ENCODE assay signal across 28 cellular contexts in the genomic region with DNA sequence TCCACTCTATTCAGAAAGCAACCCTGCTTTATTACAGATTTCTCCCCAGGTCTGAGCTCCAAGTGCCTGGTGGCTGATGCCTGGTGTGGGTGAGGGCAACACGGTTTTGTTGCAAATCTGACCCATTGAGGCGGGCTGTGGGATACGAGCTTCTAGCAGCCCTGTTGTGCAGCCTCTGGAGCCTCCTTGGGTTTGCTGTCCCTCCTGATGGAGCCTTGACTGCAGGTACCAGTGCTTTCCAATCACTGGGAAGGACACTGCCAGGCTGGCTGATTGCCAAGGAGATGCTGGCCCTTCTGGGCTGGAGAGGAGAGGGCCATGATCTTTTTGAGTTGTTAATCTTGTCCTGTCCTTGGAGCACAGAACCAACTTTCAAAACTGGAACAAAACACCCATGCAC.
"Had no signal": no experiment of that assay in that cellular context is flagged by ENCODE, and none has a peak within 500 bp of the region (broad histone marks: within the 10 kb centered on the region; RNA-seq: fewer than 3 reads in every experiment).

No MANE protein-coding gene starts in this region.

- DNase-seq: stimulated activated CD4-positive, alpha-beta T cell treated with anti-CD3 and anti-CD28 coated beads, Interleukin-2, amount 100 ng/mL, for 48 hours; stimulated activated CD4-positive, alpha-beta T cell treated with anti-CD3 and anti-CD28 coated beads, Interleukin-4, amount 100 ng/mL, for 1 hour; stimulated activated CD4-positive, alpha-beta T cell treated with anti-CD3 and anti-CD28 coated beads, Interleukin-4, amount 100 ng/mL, for 24 hours; stimulated activated CD4-positive, alpha-beta T cell treated with anti-CD3 and anti-CD28 coated beads, Interleukin-4, amount 100 ng/mL, for 4 hours; stimulated activated CD8-positive, alpha-beta memory T cell treated with anti-CD3 and anti-CD28 coated beads, Interleukin-4, amount 100 ng/mL, for 48 hours; stimulated activated naive B cell treated with anti-CD40 and anti-IgM and Interleukin-4, amounts not matched to agents 10 μg/mL and 1 μg/mL and 100 μg/mL, for 72 hours; stimulated activated naive CD4-positive, alpha-beta T cell; stimulated activated naive CD4-positive, alpha-beta T cell treated with Interleukin-2 at 50 U/mL for 16 hours; stimulated activated naive CD8-positive, alpha-beta T cell treated with anti-CD3 and anti-CD28 coated beads, Interleukin-15, amount 100 ng/mL, for 72 hours; stimulated activated naive CD8-positive, alpha-beta T cell treated with anti-CD3 and anti-CD28 coated beads, Interleukin-15, Interleukin-2, amounts not matched to agents 100 U/mL and 50 U/mL, for 24 hours; stomach; thyroid gland; tibial artery; transverse colon; trophoblast cell; upper lobe of left lung; upper lobe of right lung; uterus had no signal

- H3K36me3 ChIP-seq: stomach, suprapubic skin, thoracic aorta, thyroid gland, tibial artery, tibial nerve, transverse colon, upper lobe of left lung, upper lobe of right lung, uterus, vagina had no signal

- H3K9me3 ChIP-seq: suprapubic skin, testis, thoracic aorta, thyroid gland, tibial artery, transverse colon, upper lobe of left lung, upper lobe of right lung, uterus, vagina had no signal

- H3K27me3 ChIP-seq: suprapubic skin, testis, thyroid gland, tibial nerve, transverse colon, upper lobe of left lung, upper lobe of right lung, uterus, vagina had no signal

- FAIRE-seq: urothelium cell line had no signal

- H3K27ac ChIP-seq: stomach, suprapubic skin, testis, thoracic aorta, thyroid gland, tibial artery, tibial nerve, transverse colon, upper lobe of left lung, upper lobe of right lung, uterus, vagina had no signal

- ATAC-seq: stimulated activated effector memory CD8-positive, alpha-beta T cell treated with anti-CD3 and anti-CD28 coated beads, Interleukin-12 subunit alpha, Interleukin-12 subunit beta, amount 100 ng/mL, for 72 hours; stimulated activated memory B cell treated with anti-CD40 and anti-IgM and Interleukin-4, amounts not matched to agents 10 μg/mL and 1 μg/mL and 100 μg/mL, for 72 hours; stimulated activated naive B cell treated with anti-CD40 and anti-IgM and Interleukin-4, amounts not matched to agents 10 μg/mL and 1 μg/mL and 100 μg/mL, for 72 hours; stimulated activated naive CD8-positive, alpha-beta T cell treated with anti-CD3 and anti-CD28 coated beads, Interleukin-15, amount 100 ng/mL, for 72 hours; stimulated activated naive CD8-positive, alpha-beta T cell treated with anti-CD3 and anti-CD28 coated beads, Interleukin-15, Interleukin-2, amounts not matched to agents 100 U/mL and 50 U/mL, for 24 hours; upper lobe of right lung had no signal

- H3K36me3 Mint-ChIP-seq: stimulated activated effector memory CD8-positive, alpha-beta T cell treated with anti-CD3 and anti-CD28 coated beads, Interleukin-12 subunit alpha, Interleukin-12 subunit beta, amount 100 ng/mL, for 72 hours; stimulated activated memory B cell treated with anti-CD40 and anti-IgM and Interleukin-4, amounts not matched to agents 10 μg/mL and 1 μg/mL and 100 μg/mL, for 72 hours; stimulated activated naive B cell treated with anti-CD40 and anti-IgM and Interleukin-4, amounts not matched to agents 10 μg/mL and 1 μg/mL and 100 μg/mL, for 72 hours; type B pancreatic cell had no signal

- H3K27me3 Mint-ChIP-seq: stimulated activated memory B cell treated with anti-CD40 and anti-IgM and Interleukin-4, amounts not matched to agents 10 μg/mL and 1 μg/mL and 100 μg/mL, for 72 hours; stimulated activated naive CD8-positive, alpha-beta T cell treated with anti-CD3 and anti-CD28 coated beads, Interleukin-15, amount 100 ng/mL, for 72 hours; type B pancreatic cell had no signal

- H3K4me3 Mint-ChIP-seq: stimulated activated effector memory CD8-positive, alpha-beta T cell treated with anti-CD3 and anti-CD28 coated beads, Interleukin-12 subunit alpha, Interleukin-12 subunit beta, amount 100 ng/mL, for 72 hours; stimulated activated memory B cell treated with anti-CD40 and anti-IgM and Interleukin-4, amounts not matched to agents 10 μg/mL and 1 μg/mL and 100 μg/mL, for 72 hours; stimulated activated naive B cell treated with anti-CD40 and anti-IgM and Interleukin-4, amounts not matched to agents 10 μg/mL and 1 μg/mL and 100 μg/mL, for 72 hours; stimulated activated naive CD8-positive, alpha-beta T cell treated with anti-CD3 and anti-CD28 coated beads, Interleukin-15, amount 100 ng/mL, for 72 hours; stimulated activated naive CD8-positive, alpha-beta T cell treated with anti-CD3 and anti-CD28 coated beads, Interleukin-15, Interleukin-2, amounts not matched to agents 100 ng/mL and 50 ng/mL, for 24 hours; type B pancreatic cell had no signal

- H3K4me3 ChIP-seq: stomach, suprapubic skin, testis, thoracic aorta, thyroid gland, tibial artery, tibial nerve, transverse colon, upper lobe of left lung, upper lobe of right lung, uterus, vagina had no signal

- H3K9me3 Mint-ChIP-seq: stimulated activated effector memory CD8-positive, alpha-beta T cell treated with anti-CD3 and anti-CD28 coated beads, Interleukin-12 subunit alpha, Interleukin-12 subunit beta, amount 100 ng/mL, for 72 hours; stimulated activated naive CD8-positive, alpha-beta T cell treated with anti-CD3 and anti-CD28 coated beads, Interleukin-15, amount 100 ng/mL, for 72 hours; stimulated activated naive CD8-positive, alpha-beta T cell treated with anti-CD3 and anti-CD28 coated beads, Interleukin-15, Interleukin-2, amounts not matched to agents 100 ng/mL and 50 ng/mL, for 24 hours; type B pancreatic cell had no signal

- H3K4me1 Mint-ChIP-seq: stimulated activated effector memory CD8-positive, alpha-beta T cell treated with anti-CD3 and anti-CD28 coated beads, Interleukin-12 subunit alpha, Interleukin-12 subunit beta, amount 100 ng/mL, for 72 hours; stimulated activated memory B cell treated with anti-CD40 and anti-IgM and Interleukin-4, amounts not matched to agents 10 μg/mL and 1 μg/mL and 100 μg/mL, for 72 hours; stimulated activated naive CD8-positive, alpha-beta T cell treated with anti-CD3 and anti-CD28 coated beads, Interleukin-15, amount 100 ng/mL, for 72 hours had no signal

- H3K27ac Mint-ChIP-seq: stimulated activated effector memory CD8-positive, alpha-beta T cell treated with anti-CD3 and anti-CD28 coated beads, Interleukin-12 subunit alpha, Interleukin-12 subunit beta, amount 100 ng/mL, for 72 hours; stimulated activated memory B cell treated with anti-CD40 and anti-IgM and Interleukin-4, amounts not matched to agents 10 μg/mL and 1 μg/mL and 100 μg/mL, for 72 hours; stimulated activated naive B cell treated with anti-CD40 and anti-IgM and Interleukin-4, amounts not matched to agents 10 μg/mL and 1 μg/mL and 100 μg/mL, for 72 hours; stimulated activated naive CD8-positive, alpha-beta T cell treated with anti-CD3 and anti-CD28 coated beads, Interleukin-15, amount 100 ng/mL, for 72 hours; stimulated activated naive CD8-positive, alpha-beta T cell treated with anti-CD3 and anti-CD28 coated beads, Interleukin-15, Interleukin-2, amounts not matched to agents 100 ng/mL and 50 ng/mL, for 24 hours; type B pancreatic cell had no signal

- H3K4me1 ChIP-seq: stomach, suprapubic skin, thyroid gland, tibial artery, transverse colon, upper lobe of left lung, upper lobe of right lung, uterus, vagina had no signal
